ENCODE assay signal across 2 cellular contexts in the genomic region with DNA sequence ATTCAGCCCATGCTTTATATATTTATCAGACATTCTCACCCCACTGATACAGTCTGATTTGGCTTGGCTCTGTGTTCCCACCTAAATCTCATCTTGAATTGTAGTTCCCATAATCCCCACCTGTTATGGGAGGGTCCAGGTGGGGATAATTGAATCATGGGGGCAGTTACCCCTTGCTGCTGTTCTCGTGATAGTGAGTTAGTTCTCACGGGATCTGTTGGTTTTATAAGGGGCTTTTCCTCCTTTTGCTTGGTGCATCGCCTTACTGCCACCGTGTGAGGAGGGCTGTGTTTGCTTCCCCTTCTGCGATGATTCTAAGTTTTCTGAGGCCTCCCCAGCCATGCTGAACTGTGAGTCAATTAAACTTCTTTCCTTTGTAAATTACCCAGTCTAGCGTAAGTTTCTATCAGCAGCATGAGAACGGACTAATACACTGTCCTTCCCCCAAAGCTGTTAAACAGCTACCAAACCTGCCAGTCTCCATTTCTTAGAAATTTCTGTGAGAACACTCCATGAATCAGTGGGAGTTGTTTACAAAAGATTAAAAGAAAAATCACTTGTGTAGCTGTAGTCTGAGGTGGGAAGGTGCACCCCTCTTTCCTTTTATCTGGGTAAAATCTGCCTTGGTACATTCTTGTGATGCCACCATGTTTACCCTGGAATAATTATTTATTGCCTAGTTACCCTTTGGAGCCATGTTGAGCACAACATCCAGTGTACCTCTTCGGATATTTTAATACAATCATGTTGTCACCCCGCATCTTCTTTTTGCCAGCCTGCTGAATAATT.
TF ChIP-seq lines count a peak whose summit lies in the region.

No MANE protein-coding gene starts in this region.

TF ChIP-seq in A549, 52 proteins besides CTCF, POLR2A, EP300 and RAD21:
- TF ChIP-seq, protein P1, sequence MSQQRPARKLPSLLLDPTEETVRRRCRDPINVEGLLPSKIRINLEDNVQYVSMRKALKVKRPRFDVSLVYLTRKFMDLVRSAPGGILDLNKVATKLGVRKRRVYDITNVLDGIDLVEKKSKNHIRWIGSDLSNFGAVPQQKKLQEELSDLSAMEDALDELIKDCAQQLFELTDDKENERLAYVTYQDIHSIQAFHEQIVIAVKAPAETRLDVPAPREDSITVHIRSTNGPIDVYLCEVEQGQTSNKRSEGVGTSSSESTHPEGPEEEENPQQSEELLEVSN (IDR thresholded peaks at IDR 0.05; ENCODE audit: borderline replicate concordance, low read depth): no peak
- peak; percentile 48 for TF ChIP-seq GATA3 (IDR thresholded peaks at IDR 0.05; ENCODE audit: borderline replicate concordance)

TF ChIP-seq in IMR-90, 13 proteins besides CTCF, POLR2A, EP300 and RAD21:
- TF ChIP-seq RFX5 (IDR thresholded peaks at IDR 0.05; ENCODE audit: low read depth, low read length): no peak
- no peak for TF ChIP-seq FOS (IDR thresholded peaks at IDR 0.05; ENCODE audit: low read depth, low read length)
- TF ChIP-seq CEBPB (IDR thresholded peaks at IDR 0.05; ENCODE audit: low read depth, low read length): no peak
- TF ChIP-seq, protein P2, sequence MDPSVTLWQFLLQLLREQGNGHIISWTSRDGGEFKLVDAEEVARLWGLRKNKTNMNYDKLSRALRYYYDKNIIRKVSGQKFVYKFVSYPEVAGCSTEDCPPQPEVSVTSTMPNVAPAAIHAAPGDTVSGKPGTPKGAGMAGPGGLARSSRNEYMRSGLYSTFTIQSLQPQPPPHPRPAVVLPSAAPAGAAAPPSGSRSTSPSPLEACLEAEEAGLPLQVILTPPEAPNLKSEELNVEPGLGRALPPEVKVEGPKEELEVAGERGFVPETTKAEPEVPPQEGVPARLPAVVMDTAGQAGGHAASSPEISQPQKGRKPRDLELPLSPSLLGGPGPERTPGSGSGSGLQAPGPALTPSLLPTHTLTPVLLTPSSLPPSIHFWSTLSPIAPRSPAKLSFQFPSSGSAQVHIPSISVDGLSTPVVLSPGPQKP (IDR thresholded peaks at IDR 0.05; ENCODE audit: borderline replicate concordance, low read depth, low read length): no peak
- TF ChIP-seq SMC3 (IDR thresholded peaks at IDR 0.05; ENCODE audit: low read depth, low read length): no peak
- no peak for TF ChIP-seq MXI1 (IDR thresholded peaks at IDR 0.05; ENCODE audit: borderline replicate concordance, low read depth, low read length)
- TF ChIP-seq, protein P3, sequence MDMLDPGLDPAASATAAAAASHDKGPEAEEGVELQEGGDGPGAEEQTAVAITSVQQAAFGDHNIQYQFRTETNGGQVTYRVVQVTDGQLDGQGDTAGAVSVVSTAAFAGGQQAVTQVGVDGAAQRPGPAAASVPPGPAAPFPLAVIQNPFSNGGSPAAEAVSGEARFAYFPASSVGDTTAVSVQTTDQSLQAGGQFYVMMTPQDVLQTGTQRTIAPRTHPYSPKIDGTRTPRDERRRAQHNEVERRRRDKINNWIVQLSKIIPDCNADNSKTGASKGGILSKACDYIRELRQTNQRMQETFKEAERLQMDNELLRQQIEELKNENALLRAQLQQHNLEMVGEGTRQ (IDR thresholded peaks at IDR 0.05; ENCODE audit: low read depth, low read length): no peak
- no peak for TF ChIP-seq CHD1 (IDR thresholded peaks at IDR 0.05; ENCODE audit: low read depth, low read length)
- no peak for TF ChIP-seq RCOR1 (IDR thresholded peaks at IDR 0.05; ENCODE audit: insufficient replicate concordance, low read length)
- no peak for TF ChIP-seq NFE2L2 (IDR thresholded peaks at IDR 0.05; ENCODE audit: low read depth, low read length)
- no peak for TF ChIP-seq MAFK (IDR thresholded peaks at IDR 0.05; ENCODE audit: low read depth, low read length)
- no peak for TF ChIP-seq MAZ (IDR thresholded peaks at IDR 0.05; ENCODE audit: borderline replicate concordance, low read depth, low read length)
- no peak for TF ChIP-seq BHLHE40 (IDR thresholded peaks at IDR 0.05; ENCODE audit: low read depth, low read length)
